In genomic region chr1:177181631-177182291, GRCh38 we compare ENCODE assay signal across 8 cellular contexts. TPM values are rescaled to one million over a fixed set of nuclear protein-coding genes. Genes with fewer than 3 reads are reported as not detected.
DNase-seq lines count a peak whose midpoint lies in the region; ATAC-seq and TF ChIP-seq lines count a peak whose summit lies in the region.

No MANE protein-coding gene starts in this region.

- peaks cover 48% of the 10 kb centered on the region for H3K27me3 ChIP-seq in neural progenitor cell

- CTCF ChIA-PET in activated CD8-positive, alpha-beta T cell treated with anti-CD3 and anti-CD28 coated beads, Interleukin-2, amount 10 ng/mL, durations not matched to agents 7 days and 5 days (lab: Charles Lee) = interaction anchor here (0.7 to 1.8 kb wide), 4 partner anchors 10 to 283 kb away, joined by 3 to 10 read pairs (median 4); no protein-coding TSS in a partner anchor

- peaks cover 11% of the 10 kb centered on the region for H3K27me3 Mint-ChIP-seq in activated CD8-positive, alpha-beta T cell treated with anti-CD3 and anti-CD28 coated beads, Interleukin-2, amount 10 ng/mL, durations not matched to agents 7 days and 5 days (ENCODE audit: low read depth)
- H3K27me3 Mint-ChIP-seq in neural progenitor cell (ENCODE audit: insufficient read depth, low read depth) = peaks cover 12% of the 10 kb centered on the region
- H3K27me3 Mint-ChIP-seq in effector memory CD8-positive, alpha-beta T cell = peaks cover 0 to 10% of the 10 kb centered on the region in 2 donors

- no peaks in the 10 kb centered on the region for H3K9me3 ChIP-seq in neural progenitor cell (ENCODE audit: low read depth)

- H3K4me3 Mint-ChIP-seq in activated CD8-positive, alpha-beta T cell treated with anti-CD3 and anti-CD28 coated beads, Interleukin-2, amount 10 ng/mL, durations not matched to agents 7 days and 5 days = peak overlapping the region; percentile 41
- peak overlapping the region; percentile 77 for H3K4me3 Mint-ChIP-seq in neural progenitor cell
- H3K4me3 Mint-ChIP-seq in effector memory CD8-positive, alpha-beta T cell = peak overlapping the region in 1 of 2 donors; percentile 36

- POLR2A ChIA-PET in activated CD8-positive, alpha-beta T cell treated with anti-CD3 and anti-CD28 coated beads, Interleukin-2, amount 10 ng/mL, durations not matched to agents 7 days and 5 days (lab: Charles Lee) = no interaction called here

- H3K4me2 ChIP-seq in neural progenitor cell = peak overlapping the region; percentile 88

- ATAC-seq in GM19035 (IDR thresholded peaks at IDR 0.05; ENCODE audit: unreplicated experiment) (peak; percentile 95), HG03103 (IDR thresholded peaks at IDR 0.05; ENCODE audit: low read depth, unreplicated experiment) (peak; percentile 94)
- peak; percentile 61 for ATAC-seq in activated CD8-positive, alpha-beta T cell treated with anti-CD3 and anti-CD28 coated beads, Interleukin-2, amount 10 ng/mL, durations not matched to agents 7 days and 5 days
- no peak for ATAC-seq in effector memory CD8-positive, alpha-beta T cell (replicated peaks)

- H3K79me2 ChIP-seq in neural progenitor cell (ENCODE audit: low read depth) = no peaks in the 10 kb centered on the region

- H3K36me3 ChIP-seq in neural progenitor cell = no peaks in the 10 kb centered on the region

- H3K4me3 ChIP-seq in fibroblast of the aortic adventitia (ENCODE audit: low read depth, low read length) (peak overlapping the region; percentile 42), neural progenitor cell (peak overlapping the region; percentile 46)

- H3F3A ChIP-seq in neural progenitor cell (ENCODE audit: low read depth) = peaks cover 19% of the 10 kb centered on the region

- H3K4me1 ChIP-seq in neural progenitor cell = peaks cover 11% of the 10 kb centered on the region

- H3K4me1 Mint-ChIP-seq in activated CD8-positive, alpha-beta T cell treated with anti-CD3 and anti-CD28 coated beads, Interleukin-2, amount 10 ng/mL, durations not matched to agents 7 days and 5 days (ENCODE audit: low read depth) = peaks cover 7% of the 10 kb centered on the region
- H3K4me1 Mint-ChIP-seq in neural progenitor cell = peaks cover 18% of the 10 kb centered on the region
- peaks cover 8 to 10% of the 10 kb centered on the region in 2 donors for H3K4me1 Mint-ChIP-seq in effector memory CD8-positive, alpha-beta T cell (ENCODE audit: low read depth in 2 of 2)

- no peaks in the 10 kb centered on the region for H3K9me3 Mint-ChIP-seq in activated CD8-positive, alpha-beta T cell treated with anti-CD3 and anti-CD28 coated beads, Interleukin-2, amount 10 ng/mL, durations not matched to agents 7 days and 5 days (ENCODE audit: insufficient read depth)
- H3K9me3 Mint-ChIP-seq in neural progenitor cell = peaks cover 5% of the 10 kb centered on the region
- peaks cover 0 to 4% of the 10 kb centered on the region in 2 donors for H3K9me3 Mint-ChIP-seq in effector memory CD8-positive, alpha-beta T cell

- H3K9ac ChIP-seq in neural progenitor cell = no peak overlapping the region

- peak; percentile 87 for TF ChIP-seq CTCF in fibroblast of the aortic adventitia (IDR thresholded peaks at IDR 0.05; ENCODE audit: insufficient read depth, low read length)
- peak; percentile 85 for TF ChIP-seq CTCF in neural progenitor cell (IDR thresholded peaks at IDR 0.05)

- no peaks in the 10 kb centered on the region for H4K20me1 ChIP-seq in neural progenitor cell (ENCODE audit: low read depth)

- peak overlapping the region; percentile 94 for H2AFZ ChIP-seq in neural progenitor cell (replicated peaks)

- no peak overlapping the region for H3K27ac Mint-ChIP-seq in activated CD8-positive, alpha-beta T cell treated with anti-CD3 and anti-CD28 coated beads, Interleukin-2, amount 10 ng/mL, durations not matched to agents 7 days and 5 days
- no peak overlapping the region for H3K27ac Mint-ChIP-seq in neural progenitor cell
- no peak overlapping the region for H3K27ac Mint-ChIP-seq in effector memory CD8-positive, alpha-beta T cell

- DNase-seq in COLO668 (lab: John Stamatoyannopoulos, UW; ENCODE audit: unreplicated experiment) (peak; percentile 79), NCI-H2171 (lab: John Stamatoyannopoulos, UW) (peak; percentile 21), fibroblast of the aortic adventitia (ENCODE audit: low read depth) (peak; percentile 47), neural progenitor cell (ENCODE audit: low spot score) (peak; percentile 93)
- peak; percentile 54 for DNase-seq in activated CD8-positive, alpha-beta T cell treated with anti-CD3 and anti-CD28 coated beads, Interleukin-2, amount 10 ng/mL, durations not matched to agents 7 days and 5 days
- no peak for DNase-seq in effector memory CD8-positive, alpha-beta T cell

- H3K36me3 Mint-ChIP-seq in activated CD8-positive, alpha-beta T cell treated with anti-CD3 and anti-CD28 coated beads, Interleukin-2, amount 10 ng/mL, durations not matched to agents 7 days and 5 days (ENCODE audit: low read depth) = no peaks in the 10 kb centered on the region
- H3K36me3 Mint-ChIP-seq in neural progenitor cell = no peaks in the 10 kb centered on the region
- no peaks in the 10 kb centered on the region for H3K36me3 Mint-ChIP-seq in effector memory CD8-positive, alpha-beta T cell (ENCODE audit: insufficient read depth)

- H3K27ac ChIP-seq in neural progenitor cell = no peak overlapping the region

RNA-seq across cellular contexts. Expression of gene BRINP2, which starts 11.0 kb away (rescaled TPM):
- total RNA-seq in activated CD8-positive, alpha-beta T cell treated with anti-CD3 and anti-CD28 coated beads, Interleukin-2, amount 10 ng/mL, durations not matched to agents 7 days and 5 days = not detected
- total RNA-seq in fibroblast of the aortic adventitia (ENCODE audit: low replicate concordance) (0.08 TPM in 1 of 2 replicates, not detected in the other), neural progenitor cell (ENCODE audit: low replicate concordance) (0.06 TPM in 1 of 2 replicates, not detected in the other)

RNA-seq across cellular contexts. Expression of gene ASTN1, which starts 17.2 kb away (rescaled TPM):
- not detected for total RNA-seq in activated CD8-positive, alpha-beta T cell treated with anti-CD3 and anti-CD28 coated beads, Interleukin-2, amount 10 ng/mL, durations not matched to agents 7 days and 5 days
- under 0.01 and 0.16 TPM in 2 replicates for total RNA-seq in fibroblast of the aortic adventitia (ENCODE audit: low replicate concordance)
- total RNA-seq in neural progenitor cell (ENCODE audit: low replicate concordance) = 7.7 and 9.9 TPM in 2 replicates

Comparison
In these comparisons a context has a peak if more than half of its experiments do, and no peak if none do; other contexts are left out.
1. DNase-seq: peak in COLO668 (single experiment), NCI-H2171 (single experiment), activated CD8-positive, alpha-beta T cell treated with anti-CD3 and anti-CD28 coated beads, Interleukin-2, amount 10 ng/mL, durations not matched to agents 7 days and 5 days (single experiment), fibroblast of the aortic adventitia (single experiment) and neural progenitor cell (single experiment); none in effector memory CD8-positive, alpha-beta T cell (0 of 3).